25 cellular contexts compared by ENCODE assay signal in the genomic region with DNA sequence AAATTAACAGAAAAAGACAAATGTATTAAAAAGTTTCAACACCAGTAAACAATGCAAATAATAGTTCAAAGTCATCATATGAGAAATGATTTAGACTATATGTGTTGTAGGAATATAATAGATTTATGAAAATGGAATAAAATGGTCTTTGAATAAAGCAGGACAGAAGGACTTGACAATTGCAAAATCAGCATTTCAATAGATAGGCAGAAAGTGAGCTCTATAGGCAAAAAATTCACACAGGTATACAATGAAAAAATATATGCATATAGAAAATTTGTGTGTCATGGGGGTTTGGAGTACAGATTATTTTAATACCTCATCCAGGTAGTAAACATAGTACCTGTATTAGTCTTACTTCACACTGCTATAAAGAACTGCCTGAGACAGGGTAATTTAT.
"Had no signal": no experiment of that assay in that cellular context is flagged by ENCODE, and none has a peak within 500 bp of the region (broad histone marks: within the 10 kb centered on the region; RNA-seq: fewer than 3 reads in every experiment).

No MANE protein-coding gene starts in this region.

- H3K4me3 ChIP-seq: colonic mucosa, coronary artery, dorsolateral prefrontal cortex, esophagus muscularis mucosa, esophagus squamous epithelium, gastrocnemius medialis, gastroesophageal sphincter, heart left ventricle, heart right ventricle had no signal

- FAIRE-seq: colon, endometrium, frontal cortex had no signal

- H3K36me3 ChIP-seq: colonic mucosa, esophagus muscularis mucosa, esophagus squamous epithelium, gastrocnemius medialis, gastroesophageal sphincter, heart left ventricle, heart right ventricle had no signal

- H3K27ac ChIP-seq: colonic mucosa, coronary artery, dorsolateral prefrontal cortex, epithelial cell of prostate, esophagus muscularis mucosa, esophagus squamous epithelium, gastrocnemius medialis, gastroesophageal sphincter, heart left ventricle, heart right ventricle had no signal

- ATAC-seq: effector memory CD8-positive, alpha-beta T cell; esophagus mucosa; gastroesophageal sphincter; heart right ventricle had no signal

- H3K27me3 ChIP-seq: colonic mucosa, dorsolateral prefrontal cortex, esophagus muscularis mucosa, esophagus squamous epithelium, gastrocnemius medialis, gastroesophageal sphincter, heart left ventricle, heart right ventricle had no signal

- H3K9me3 ChIP-seq: colonic mucosa, esophagus muscularis mucosa, gastrocnemius medialis, gastroesophageal sphincter had no signal

- H3K4me1 ChIP-seq: colonic mucosa, esophagus squamous epithelium, gastrocnemius medialis had no signal

- DNase-seq: colonic mucosa; cortex of kidney; dermis blood vessel endothelial cell; dorsolateral prefrontal cortex; effector CD4-positive, alpha-beta T cell; effector CD8-positive, alpha-beta T cell; effector memory CD4-positive, alpha-beta T cell; effector memory CD8-positive, alpha-beta T cell; endodermal cell; erythroblast; esophagus squamous epithelium; foreskin fibroblast; gastrocnemius medialis; glutamatergic neuron; head of caudate nucleus; heart left ventricle; heart right ventricle had no signal
